Comparison of ENCODE assay signal across 6 cellular contexts in the genomic region with DNA sequence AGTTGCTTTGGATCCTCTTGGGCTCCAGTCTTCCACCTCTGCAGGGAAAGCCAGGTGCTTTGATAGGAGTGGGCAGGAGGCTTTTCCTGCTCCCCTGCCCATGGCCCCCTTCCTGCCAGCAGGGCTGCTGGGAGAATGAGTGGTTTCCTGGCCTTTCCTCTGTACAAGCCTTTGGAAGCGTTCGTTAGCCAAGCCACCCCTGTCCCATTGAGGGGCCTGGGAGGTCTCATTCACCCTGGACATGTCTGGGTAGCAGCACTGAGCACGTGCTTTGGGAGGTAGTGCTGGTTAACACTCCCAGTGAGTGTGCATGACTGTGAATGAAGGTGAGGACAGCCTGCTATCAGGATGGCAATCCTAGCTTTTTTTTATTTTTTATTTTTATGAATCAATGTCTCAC.
"Had no signal": no experiment of that assay in that cellular context is flagged by ENCODE, and none has a peak within 500 bp of the region (broad histone marks: within the 10 kb centered on the region; RNA-seq: fewer than 3 reads in every experiment).

No MANE protein-coding gene starts in this region.

- H3K4me3 ChIP-seq: GM23338 had no signal

- H3K27ac Mint-ChIP-seq: GM23338, IgD-negative memory B cell had no signal

- H3K4me3 Mint-ChIP-seq: GM23338, H9, IgD-negative memory B cell had no signal

- H3K4me1 Mint-ChIP-seq: GM23338, H9, IgD-negative memory B cell had no signal

- H3K4me2 ChIP-seq: GM23338 had no signal

- H3K27ac ChIP-seq: HL-60 had no signal

- ATAC-seq: GM23338, HepG2 had no signal

- DNase-seq: H9, HCEC 1CT had no signal

- H3K36me3 Mint-ChIP-seq: IgD-negative memory B cell had no signal

- H3K9me3 Mint-ChIP-seq: GM23338, H9 had no signal
